ENCODE assay signal across 29 cellular contexts in the genomic region with DNA sequence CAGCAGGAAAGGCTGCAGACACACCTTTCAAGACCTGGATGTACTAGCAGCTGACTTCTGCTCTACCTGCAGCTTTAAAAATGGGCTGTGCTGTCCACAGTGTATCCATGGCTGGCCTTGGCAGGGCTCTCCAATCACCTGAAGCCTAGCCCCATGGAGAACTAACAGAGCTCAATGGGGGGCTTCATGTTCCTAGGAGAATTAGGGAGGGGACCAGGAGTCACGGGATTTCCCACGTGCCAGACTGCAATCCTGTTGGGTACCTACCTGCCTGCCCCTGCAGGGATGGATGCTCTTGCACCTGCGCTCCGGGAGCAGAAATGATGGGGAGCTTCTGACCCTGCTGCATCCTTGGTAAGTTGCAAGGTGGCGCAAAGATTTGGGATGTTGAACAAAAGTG.
"Had no signal": no experiment of that assay in that cellular context is flagged by ENCODE, and none has a peak within 500 bp of the region (broad histone marks: within the 10 kb centered on the region; RNA-seq: fewer than 3 reads in every experiment).

No MANE protein-coding gene starts in this region.

- H3K4me1 ChIP-seq: suprapubic skin, testis, tibial nerve, transverse colon, upper lobe of right lung, uterus, vagina had no signal

- H3K9me3 ChIP-seq: stomach, suprapubic skin, testis, thoracic aorta, thyroid gland, tibial artery, tibial nerve, transverse colon, upper lobe of left lung, upper lobe of right lung, uterus, vagina had no signal

- H3K4me1 Mint-ChIP-seq: stimulated activated effector memory CD8-positive, alpha-beta T cell treated with anti-CD3 and anti-CD28 coated beads, Interleukin-12 subunit alpha, Interleukin-12 subunit beta, amount 100 ng/mL, for 72 hours; stimulated activated naive B cell treated with anti-CD40 and anti-IgM and Interleukin-4, amounts not matched to agents 10 μg/mL and 1 μg/mL and 100 μg/mL, for 72 hours had no signal

- H3K36me3 ChIP-seq: stomach, suprapubic skin, thoracic aorta, thyroid gland, tibial artery, tibial nerve, transverse colon, upper lobe of left lung, upper lobe of right lung, uterus, vagina had no signal

- H3K9me3 Mint-ChIP-seq: stimulated activated effector memory CD8-positive, alpha-beta T cell treated with anti-CD3 and anti-CD28 coated beads, Interleukin-12 subunit alpha, Interleukin-12 subunit beta, amount 100 ng/mL, for 72 hours; stimulated activated memory B cell treated with anti-CD40 and anti-IgM and Interleukin-4, amounts not matched to agents 10 μg/mL and 1 μg/mL and 100 μg/mL, for 72 hours; stimulated activated naive B cell treated with anti-CD40 and anti-IgM and Interleukin-4, amounts not matched to agents 10 μg/mL and 1 μg/mL and 100 μg/mL, for 72 hours; stimulated activated naive CD8-positive, alpha-beta T cell treated with anti-CD3 and anti-CD28 coated beads, Interleukin-15, amount 100 ng/mL, for 72 hours; stimulated activated naive CD8-positive, alpha-beta T cell treated with anti-CD3 and anti-CD28 coated beads, Interleukin-15, Interleukin-2, amounts not matched to agents 100 ng/mL and 50 ng/mL, for 24 hours; type B pancreatic cell had no signal

- H3K27me3 ChIP-seq: testis, thyroid gland, transverse colon, upper lobe of left lung, uterus, vagina had no signal

- ATAC-seq: stimulated activated effector memory CD8-positive, alpha-beta T cell treated with anti-CD3 and anti-CD28 coated beads, Interleukin-12 subunit alpha, Interleukin-12 subunit beta, amount 100 ng/mL, for 72 hours; stimulated activated memory B cell treated with anti-CD40 and anti-IgM and Interleukin-4, amounts not matched to agents 10 μg/mL and 1 μg/mL and 100 μg/mL, for 72 hours; stimulated activated naive B cell treated with anti-CD40 and anti-IgM and Interleukin-4, amounts not matched to agents 10 μg/mL and 1 μg/mL and 100 μg/mL, for 72 hours; stimulated activated naive CD8-positive, alpha-beta T cell treated with anti-CD3 and anti-CD28 coated beads, Interleukin-15, amount 100 ng/mL, for 72 hours; stimulated activated naive CD8-positive, alpha-beta T cell treated with anti-CD3 and anti-CD28 coated beads, Interleukin-15, Interleukin-2, amounts not matched to agents 100 U/mL and 50 U/mL, for 24 hours; upper lobe of right lung had no signal

- H3K4me3 Mint-ChIP-seq: stimulated activated effector memory CD8-positive, alpha-beta T cell treated with anti-CD3 and anti-CD28 coated beads, Interleukin-12 subunit alpha, Interleukin-12 subunit beta, amount 100 ng/mL, for 72 hours; stimulated activated memory B cell treated with anti-CD40 and anti-IgM and Interleukin-4, amounts not matched to agents 10 μg/mL and 1 μg/mL and 100 μg/mL, for 72 hours; stimulated activated naive B cell treated with anti-CD40 and anti-IgM and Interleukin-4, amounts not matched to agents 10 μg/mL and 1 μg/mL and 100 μg/mL, for 72 hours; stimulated activated naive CD8-positive, alpha-beta T cell treated with anti-CD3 and anti-CD28 coated beads, Interleukin-15, amount 100 ng/mL, for 72 hours; stimulated activated naive CD8-positive, alpha-beta T cell treated with anti-CD3 and anti-CD28 coated beads, Interleukin-15, Interleukin-2, amounts not matched to agents 100 ng/mL and 50 ng/mL, for 24 hours; type B pancreatic cell had no signal

- H3K4me3 ChIP-seq: stomach, suprapubic skin, testis, thoracic aorta, thyroid gland, tibial artery, tibial nerve, transverse colon, upper lobe of left lung, upper lobe of right lung, uterus, vagina had no signal

- FAIRE-seq: urothelium cell line had no signal

- H3K36me3 Mint-ChIP-seq: stimulated activated effector memory CD8-positive, alpha-beta T cell treated with anti-CD3 and anti-CD28 coated beads, Interleukin-12 subunit alpha, Interleukin-12 subunit beta, amount 100 ng/mL, for 72 hours; stimulated activated memory B cell treated with anti-CD40 and anti-IgM and Interleukin-4, amounts not matched to agents 10 μg/mL and 1 μg/mL and 100 μg/mL, for 72 hours; stimulated activated naive B cell treated with anti-CD40 and anti-IgM and Interleukin-4, amounts not matched to agents 10 μg/mL and 1 μg/mL and 100 μg/mL, for 72 hours; type B pancreatic cell had no signal

- DNase-seq: stimulated activated CD4-positive, alpha-beta T cell treated with anti-CD3 and anti-CD28 coated beads, Interleukin-2, amount 100 ng/mL, for 48 hours; stimulated activated CD4-positive, alpha-beta T cell treated with anti-CD3 and anti-CD28 coated beads, Interleukin-4, amount 100 ng/mL, for 1 hour; stimulated activated CD4-positive, alpha-beta T cell treated with anti-CD3 and anti-CD28 coated beads, Interleukin-4, amount 100 ng/mL, for 24 hours; stimulated activated CD4-positive, alpha-beta T cell treated with anti-CD3 and anti-CD28 coated beads, Interleukin-4, amount 100 ng/mL, for 4 hours; stimulated activated CD8-positive, alpha-beta memory T cell treated with anti-CD3 and anti-CD28 coated beads, Interleukin-4, amount 100 ng/mL, for 48 hours; stimulated activated naive B cell treated with anti-CD40 and anti-IgM and Interleukin-4, amounts not matched to agents 10 μg/mL and 1 μg/mL and 100 μg/mL, for 72 hours; stimulated activated naive CD4-positive, alpha-beta T cell; stimulated activated naive CD4-positive, alpha-beta T cell treated with Interleukin-2 at 50 U/mL for 16 hours; stimulated activated naive CD8-positive, alpha-beta T cell treated with anti-CD3 and anti-CD28 coated beads, Interleukin-15, amount 100 ng/mL, for 72 hours; stimulated activated naive CD8-positive, alpha-beta T cell treated with anti-CD3 and anti-CD28 coated beads, Interleukin-15, Interleukin-2, amounts not matched to agents 100 U/mL and 50 U/mL, for 24 hours; stomach; substantia nigra; testis; thyroid gland; tibial artery; transverse colon; trophoblast cell; upper lobe of left lung; upper lobe of right lung; uterus had no signal

- H3K27ac Mint-ChIP-seq: stimulated activated effector memory CD8-positive, alpha-beta T cell treated with anti-CD3 and anti-CD28 coated beads, Interleukin-12 subunit alpha, Interleukin-12 subunit beta, amount 100 ng/mL, for 72 hours; stimulated activated memory B cell treated with anti-CD40 and anti-IgM and Interleukin-4, amounts not matched to agents 10 μg/mL and 1 μg/mL and 100 μg/mL, for 72 hours; stimulated activated naive B cell treated with anti-CD40 and anti-IgM and Interleukin-4, amounts not matched to agents 10 μg/mL and 1 μg/mL and 100 μg/mL, for 72 hours; stimulated activated naive CD8-positive, alpha-beta T cell treated with anti-CD3 and anti-CD28 coated beads, Interleukin-15, amount 100 ng/mL, for 72 hours; stimulated activated naive CD8-positive, alpha-beta T cell treated with anti-CD3 and anti-CD28 coated beads, Interleukin-15, Interleukin-2, amounts not matched to agents 100 ng/mL and 50 ng/mL, for 24 hours; type B pancreatic cell had no signal

- H3K27ac ChIP-seq: stomach, suprapubic skin, testis, thoracic aorta, thyroid gland, tibial artery, tibial nerve, transverse colon, upper lobe of left lung, upper lobe of right lung, uterus, vagina had no signal
